34 cellular contexts compared by ENCODE assay signal in genomic region chr11:37972691-37973090, GRCh38.
A peak's percentile ranks its signal among the peaks of the same experiment; 100 is the strongest.
DNase-seq lines count a peak whose midpoint lies in the region; ATAC-seq, FAIRE-seq and TF ChIP-seq lines count a peak whose summit lies in the region.
"Had no signal": no experiment of that assay in that cellular context is flagged by ENCODE, and none has a peak within 500 bp of the region (broad histone marks: within the 10 kb centered on the region; RNA-seq: fewer than 3 reads in every experiment).

No MANE protein-coding gene starts in this region.

- H3K36me3 ChIP-seq in ACC112 (ENCODE audit: insufficient read depth, low read length): no peaks in the 10 kb centered on the region
- no peaks in the 10 kb centered on the region for H3K36me3 ChIP-seq in PC-3 (ENCODE audit: low read depth, low read length)
- no peaks in the 10 kb centered on the region for H3K36me3 ChIP-seq in endothelial cell of umbilical vein (ENCODE audit: control insufficient read depth in 2 of 2, extremely low read depth in 1 of 2, insufficient read depth in 2 of 2, low read length in 2 of 2)
- H3K36me3 ChIP-seq: lower lobe of right lung, upper lobe of right lung had no signal

- dilution Hi-C loops in endothelial cell of umbilical vein (cut with MboI; ENCODE audit: extremely low pct_ligation_motif_present, low sequenced_read_pairs): no loop called here

- H3K27ac ChIP-seq in ACC112 (ENCODE audit: low read depth, low read length): peak overlapping the region; percentile 60
- H3K27ac ChIP-seq in PC-3 (ENCODE audit: low read length): no peak overlapping the region
- no peak overlapping the region for H3K27ac ChIP-seq in endothelial cell of umbilical vein (ENCODE audit: insufficient read depth, low read depth, low read length)
- H3K27ac ChIP-seq: A549, dorsolateral prefrontal cortex, lower lobe of right lung, skin epidermis, upper lobe of right lung had no signal

- POLR2A ChIA-PET in PC-3 (lab: Charles Lee; ENCODE audit: unreplicated experiment): no interaction called here
- POLR2A ChIA-PET in endothelial cell of umbilical vein (lab: Charles Lee): no interaction called here

- no peaks in the 10 kb centered on the region for H3K79me2 ChIP-seq in ACC112 (ENCODE audit: control insufficient read depth, insufficient read depth, low read length, unreplicated experiment)
- H3K79me2 ChIP-seq in PC-3 (ENCODE audit: low read length): no peaks in the 10 kb centered on the region
- no peaks in the 10 kb centered on the region for H3K79me2 ChIP-seq in endothelial cell of umbilical vein (ENCODE audit: control insufficient read depth, insufficient read depth, low read length)

- H3K9me2 ChIP-seq in PC-3 (replicated peaks; ENCODE audit: low read length): no peaks in the 10 kb centered on the region

- DNase-seq in PC-3: peak; percentile 6
- DNase-seq in endothelial cell of umbilical vein (ENCODE audit: low read depth, low spot score): peak; percentile 58
- DNase-seq in kidney tubule cell (ENCODE audit: low spot score): peak; percentile 72
- no peak for DNase-seq in DMS 273 (lab: John Stamatoyannopoulos, UW; ENCODE audit: unreplicated experiment)
- no peak for DNase-seq in stimulated activated CD4-positive, alpha-beta T cell treated with anti-CD3 and anti-CD28 coated beads, Interleukin-1b, Interleukin-23, amount 100 ng/mL, for 48 hours
- DNase-seq: activated CD4-positive, alpha-beta T cell treated with anti-CD3 and anti-CD28 coated beads for 48 hours; activated effector memory CD4-positive, alpha-beta T cell treated with anti-CD3 and anti-CD28 coated beads, Interleukin-2, amount 50 U/mL, for 16 hours; activated naive CD8-positive, alpha-beta T cell treated with anti-CD3 and anti-CD28 coated beads for 36 hours; AML-193; aorta; CD4-positive, CD25-positive, alpha-beta regulatory T cell; central memory CD4-positive, alpha-beta T cell; dorsolateral prefrontal cortex; IMR-90; islet precursor cell; lower lobe of right lung; mucosa of descending colon; MV-4-11; natural killer cell; NCI-H1694; NCI-H82; occipital lobe; stimulated activated naive CD4-positive, alpha-beta T cell treated with Interleukin-2 at 50 U/mL for 16 hours; T-cell; upper lobe of right lung had no signal

- H3K4me3 ChIP-seq in ACC112 (ENCODE audit: low read depth, low read length) (no peak overlapping the region), PC-3 (ENCODE audit: low read length) (no peak overlapping the region), endothelial cell of umbilical vein (replicated peaks in 1 of 3; ENCODE audit: insufficient read depth in 1 of 3, low read depth in 1 of 3, low read length in 3 of 3) (no peak overlapping the region)
- H3K4me3 ChIP-seq: A549, dorsolateral prefrontal cortex, lower lobe of right lung, mucosa of descending colon, skin epidermis, upper lobe of right lung had no signal

- TF ChIP-seq POLR2A in endothelial cell of umbilical vein (IDR thresholded peaks at IDR 0.05; ENCODE audit: low read depth, low read length): no peak

- peaks cover 18% of the 10 kb centered on the region for H3K4me1 ChIP-seq in ACC112 (ENCODE audit: control insufficient read depth, insufficient read depth, low read length, unreplicated experiment)
- H3K4me1 ChIP-seq in PC-3 (ENCODE audit: insufficient read depth, low read length): 0 out of 2 replicates have a peak, but pooled peaks cover 6% of the 10 kb centered on the region
- peaks cover 14% of the 10 kb centered on the region for H3K4me1 ChIP-seq in endothelial cell of umbilical vein (ENCODE audit: control insufficient read depth, extremely low read depth, insufficient read depth, low read length)
- H3K4me1 ChIP-seq: A549, lower lobe of right lung, upper lobe of right lung had no signal

- CTCF ChIA-PET in PC-3 (lab: Charles Lee) (no interaction called here), endothelial cell of umbilical vein (lab: Charles Lee) (interaction anchor here (1.6 kb wide), 1 partner anchor 26 kb away, joined by 4 read pairs; no protein-coding TSS in a partner anchor)

- TF ChIP-seq CTCF in PC-3 (conservative IDR thresholded peaks at IDR 0.05; ENCODE audit: low read depth, low read length) (no peak), endothelial cell of umbilical vein (IDR thresholded peaks at IDR 0.05; ENCODE audit: extremely low read depth in 1 of 2, insufficient read depth in 1 of 2, low read depth in 1 of 2, low read length in 2 of 2) (no peak)

- H3K27me3 ChIP-seq in ACC112 (ENCODE audit: insufficient read depth, low read length) (no peaks in the 10 kb centered on the region), PC-3 (ENCODE audit: low read length) (no peaks in the 10 kb centered on the region), endothelial cell of umbilical vein (ENCODE audit: control insufficient read depth in 2 of 2, insufficient read depth in 2 of 2, low read length in 2 of 2) (no peaks in the 10 kb centered on the region)
- H3K27me3 ChIP-seq: dorsolateral prefrontal cortex, upper lobe of right lung had no signal

- ATAC-seq in PC-3: no peak
- no peak for ATAC-seq in GM21367 (IDR thresholded peaks at IDR 0.05; ENCODE audit: unreplicated experiment)
- ATAC-seq in GM19395 (IDR thresholded peaks at IDR 0.05; ENCODE audit: unreplicated experiment): no peak
- ATAC-seq: A549, lower lobe of right lung, mucosa of descending colon, natural killer cell, T-cell, upper lobe of right lung had no signal

- H3F3A ChIP-seq in PC-3 (ENCODE audit: low read length, unreplicated experiment): no peaks in the 10 kb centered on the region

- no peaks in the 10 kb centered on the region for H3K9me1 ChIP-seq in endothelial cell of umbilical vein (replicated peaks; ENCODE audit: control insufficient read depth, extremely low read depth, insufficient read depth, low read length)

- peak overlapping the region; percentile 79 for H2AFZ ChIP-seq in ACC112 (ENCODE audit: low read length, unreplicated experiment)
- peak overlapping the region; percentile 28; the same call in 1 of the 2 replicates for H2AFZ ChIP-seq in PC-3 (ENCODE audit: low read length)
- H2AFZ ChIP-seq in endothelial cell of umbilical vein (ENCODE audit: low read depth, low read length): no peak overlapping the region

- BruUV-seq in PC-3 (replicated peaks; lab: Mats Ljungman, UMichigan): no TSS peak
- BruUV-seq in endothelial cell of umbilical vein (replicated peaks; lab: Mats Ljungman, UMichigan): no TSS peak

- intact Hi-C loops in PC-3 (cut with micrococcal nuclease): no loop called here
- intact Hi-C loops in endothelial cell of umbilical vein (cut with micrococcal nuclease): loop anchor here (2.0 kb wide), 2 partner anchors 18 to 32 kb away; no protein-coding TSS in a partner anchor

- H4K20me1 ChIP-seq in PC-3 (ENCODE audit: low read length) (no peaks in the 10 kb centered on the region), endothelial cell of umbilical vein (replicated peaks; ENCODE audit: control insufficient read depth, extremely low read depth, insufficient read depth, low read length) (no peaks in the 10 kb centered on the region)

- FAIRE-seq in endothelial cell of umbilical vein (lab: Jason Lieb, UNC): peak; percentile 44
- FAIRE-seq: A549, endometrium, GM18507, GM19239, H54 had no signal

- H3K9me3 ChIP-seq in PC-3 (ENCODE audit: low read length): no peaks in the 10 kb centered on the region
- no peaks in the 10 kb centered on the region for H3K9me3 ChIP-seq in endothelial cell of umbilical vein (replicated peaks; ENCODE audit: control insufficient read depth, insufficient read depth, low read length)
- H3K9me3 ChIP-seq: A549, lower lobe of right lung, upper lobe of right lung had no signal

- no peak overlapping the region for H3K9ac ChIP-seq in PC-3 (ENCODE audit: low read length)
- no peak overlapping the region for H3K9ac ChIP-seq in endothelial cell of umbilical vein (replicated peaks; ENCODE audit: extremely low read depth, insufficient read depth, low read length)

- no peak overlapping the region for H3K4me2 ChIP-seq in PC-3 (ENCODE audit: low read length)
- H3K4me2 ChIP-seq in endothelial cell of umbilical vein (ENCODE audit: insufficient read depth, low read length): peak overlapping the region; percentile 57
- H3K4me2 ChIP-seq: A549 had no signal

TF ChIP-seq in endothelial cell of umbilical vein, 7 proteins besides CTCF, POLR2A, EP300 and RAD21:
- no peak for TF ChIP-seq FOS (IDR thresholded peaks at IDR 0.05; ENCODE audit: borderline replicate concordance, insufficient read depth, low read length)
- TF ChIP-seq JUN (IDR thresholded peaks at IDR 0.05; ENCODE audit: borderline replicate concordance, insufficient read depth, insufficient read length, low read depth): no peak
- TF ChIP-seq MYC (IDR thresholded peaks at IDR 0.05; ENCODE audit: low read depth, low read length): no peak
- no peak for TF ChIP-seq GATA2 (IDR thresholded peaks at IDR 0.05; ENCODE audit: insufficient read depth, insufficient read length, low read depth, low read length)
- no peak for TF ChIP-seq POLR2AphosphoS5 (IDR thresholded peaks at IDR 0.05; ENCODE audit: insufficient read depth, low read depth, low read length)
- no peak for TF ChIP-seq EZH2 (IDR thresholded peaks at IDR 0.05; ENCODE audit: borderline replicate concordance, low read depth, low read length, severe bottlenecking)
- TF ChIP-seq MAX (IDR thresholded peaks at IDR 0.05; ENCODE audit: insufficient read depth, insufficient read length): no peak
TF ChIP-seq in endothelial cell of umbilical vein: peak in this region for 0.

Comparison
In these comparisons a context has a peak if more than half of its experiments do, and no peak if none do; other contexts are left out.
1. DNase-seq: peak in PC-3 (single experiment), endothelial cell of umbilical vein (single experiment) and kidney tubule cell (single experiment); none in DMS 273 (single experiment) and stimulated activated CD4-positive, alpha-beta T cell treated with anti-CD3 and anti-CD28 coated beads, Interleukin-1b, Interleukin-23, amount 100 ng/mL, for 48 hours (single experiment).